ENCODE assay signal across 13 cellular contexts in the genomic region with DNA sequence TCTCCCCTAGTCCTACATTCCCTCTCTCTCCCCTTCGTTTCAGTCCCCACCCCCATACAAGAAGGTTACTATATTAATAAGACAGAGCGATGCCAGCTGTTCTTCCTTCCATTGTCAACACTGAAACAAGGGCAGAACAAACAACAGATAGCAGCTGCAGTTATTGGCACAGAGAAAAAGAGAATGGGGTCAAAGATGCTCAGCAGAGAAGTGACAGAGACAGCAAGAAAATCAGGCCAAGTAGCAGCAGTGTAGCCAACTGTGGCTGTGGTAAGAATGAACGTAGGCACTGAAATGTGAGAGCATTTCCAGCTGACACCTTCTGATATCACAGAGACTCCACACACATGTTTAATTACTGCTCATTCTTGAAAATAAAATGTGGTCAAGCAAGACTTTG.
DNase-seq lines count a peak whose midpoint lies in the region; TF ChIP-seq lines count a peak whose summit lies in the region.
"Had no signal": no experiment of that assay in that cellular context is flagged by ENCODE, and none has a peak within 500 bp of the region (broad histone marks: within the 10 kb centered on the region; RNA-seq: fewer than 3 reads in every experiment).

No MANE protein-coding gene starts in this region.

- no peak overlapping the region for H3K9ac ChIP-seq in skeletal muscle satellite cell (ENCODE audit: low read depth, low read length)

- DNase-seq in NCI-H2081 (lab: John Stamatoyannopoulos, UW) (peak; percentile 15 to 58), NCI-H2081 treated with DMSO at 0.1 percent for 48 hours (lab: John Stamatoyannopoulos, UW) (no peak), NCI-H510A (lab: John Stamatoyannopoulos, UW) (peak; percentile 22), dermis blood vessel endothelial cell (peak; percentile 5), activated gamma-delta T cell treated with Interleukin-2 at 50 U/mL for 16 hours (no peak), uterus (no peak)
- DNase-seq in stimulated activated CD8-positive, alpha-beta memory T cell treated with anti-CD3 and anti-CD28 coated beads, Interleukin-4, amount 100 ng/mL, for 48 hours = no peak
- DNase-seq: 8988T; activated CD4-positive, alpha-beta T cell treated with anti-CD3 and anti-CD28 coated beads, Interleukin-2, amount 50 U/mL, for 4 hours; effector CD4-positive, alpha-beta T cell; NCI-H1436 treated with DMSO at 0.1 percent for 48 hours had no signal

- H3K4me3 ChIP-seq in skeletal muscle satellite cell (ENCODE audit: low read length) = peak overlapping the region; percentile 1
- no peak overlapping the region for H3K4me3 ChIP-seq in uterus
- H3K4me3 ChIP-seq: suprapubic skin had no signal

- no peaks in the 10 kb centered on the region for H3K27me3 ChIP-seq in skeletal muscle satellite cell (ENCODE audit: control insufficient read depth, insufficient read depth, low read length)
- H3K27me3 ChIP-seq in uterus = no peaks in the 10 kb centered on the region
- H3K27me3 ChIP-seq: suprapubic skin had no signal

- H3K9me3 ChIP-seq in skeletal muscle satellite cell (replicated peaks; ENCODE audit: low read length) (no peaks in the 10 kb centered on the region), uterus (no peaks in the 10 kb centered on the region)
- H3K9me3 ChIP-seq: suprapubic skin had no signal

- H3K4me1 ChIP-seq in skeletal muscle satellite cell (ENCODE audit: control insufficient read depth, insufficient read depth, low read length) (peaks cover 5% of the 10 kb centered on the region), uterus (no peaks in the 10 kb centered on the region)
- H3K4me1 ChIP-seq: suprapubic skin had no signal

- no peak overlapping the region for H3K27ac ChIP-seq in uterus
- H3K27ac ChIP-seq: suprapubic skin had no signal

- H3K36me3 ChIP-seq in skeletal muscle satellite cell (ENCODE audit: insufficient read depth, low read length) (no peaks in the 10 kb centered on the region), uterus (no peaks in the 10 kb centered on the region)
- H3K36me3 ChIP-seq: suprapubic skin had no signal

- intact Hi-C loops in uterus (cut with DNase I; ENCODE audit: low total_unique reads) = no loop called here

- H3K4me2 ChIP-seq in skeletal muscle satellite cell (ENCODE audit: low read length) = peak overlapping the region; percentile 37

- TF ChIP-seq CTCF in uterus (IDR thresholded peaks at IDR 0.05) = no peak

- TF ChIP-seq POLR2A in uterus (IDR thresholded peaks at IDR 0.05) = no peak

Comparison
In these comparisons a context has a peak if more than half of its experiments do, and no peak if none do; other contexts are left out.
1. DNase-seq: peak in NCI-H2081 (2 of 2), NCI-H510A (single experiment) and dermis blood vessel endothelial cell (single experiment); none in NCI-H2081 treated with DMSO at 0.1 percent for 48 hours (single experiment), activated gamma-delta T cell treated with Interleukin-2 at 50 U/mL for 16 hours (single experiment), uterus (0 of 2) and stimulated activated CD8-positive, alpha-beta memory T cell treated with anti-CD3 and anti-CD28 coated beads, Interleukin-4, amount 100 ng/mL, for 48 hours (single experiment).